ENCODE assay signal across 8 cellular contexts in genomic region chr12:4274396-4274959, GRCh38. TPM values are rescaled to one million over a fixed set of nuclear protein-coding genes. Genes with fewer than 3 reads are reported as not detected.
DNase-seq lines count a peak whose midpoint lies in the region; ATAC-seq and TF ChIP-seq lines count a peak whose summit lies in the region.

No MANE protein-coding gene starts in this region.

- DNase-seq in H7: peak; percentile 70
- peak; percentile 74 for DNase-seq in activated CD8-positive, alpha-beta memory T cell treated with anti-CD3 and anti-CD28 coated beads, Interleukin-2, amount 50 U/mL, for 48 hours
- no peak for DNase-seq in fibroblast of mammary gland (ENCODE audit: low read depth)
- no peak for DNase-seq in trophoblast cell
- no peak for DNase-seq in SW 1271 (lab: John Stamatoyannopoulos, UW)
- DNase-seq in NCI-H1436 (lab: John Stamatoyannopoulos, UW): no peak
- DNase-seq in NCI-H1417 treated with DMSO at 0.1 percent for 48 hours (lab: John Stamatoyannopoulos, UW): no peak

- H2AK5ac ChIP-seq in trophoblast cell (ENCODE audit: low read length): no peak overlapping the region

- ATAC-seq in HG02852 (IDR thresholded peaks at IDR 0.05; ENCODE audit: unreplicated experiment): no peak

- no peak overlapping the region for H3K27ac ChIP-seq in trophoblast cell (ENCODE audit: low read depth, low read length)

- peak overlapping the region; percentile 99 for H3K4me3 ChIP-seq in H7 (ENCODE audit: insufficient read depth, low read depth, low read length)
- peak overlapping the region; percentile 66 for H3K4me3 ChIP-seq in fibroblast of mammary gland (ENCODE audit: control insufficient read depth, low read depth, low read length)
- H3K4me3 ChIP-seq in trophoblast cell (ENCODE audit: low read depth, low read length): peak overlapping the region; percentile 96

- H3K36me3 ChIP-seq in H7 (replicated peaks; ENCODE audit: control insufficient read depth, insufficient read depth, low read length) (peaks cover 27% of the 10 kb centered on the region), trophoblast cell (ENCODE audit: control insufficient read depth in 1 of 2, insufficient read depth in 2 of 2, low read length in 2 of 2) (peaks cover 16 to 26% of the 10 kb centered on the region in 2 experiments)

- H2BK12ac ChIP-seq in trophoblast cell (ENCODE audit: low read length): peak overlapping the region; percentile 7

- peak overlapping the region; percentile 69 for H4K91ac ChIP-seq in trophoblast cell (ENCODE audit: low read depth, low read length)

- H3K23ac ChIP-seq in trophoblast cell (ENCODE audit: low read length): no peak overlapping the region

- H3K4me2 ChIP-seq in trophoblast cell (ENCODE audit: low read length): peak overlapping the region; percentile 94

- H3K4me1 ChIP-seq in trophoblast cell (ENCODE audit: control insufficient read depth in 1 of 2, insufficient read depth in 2 of 2, low read length in 2 of 2): peaks cover 24 to 45% of the 10 kb centered on the region in 2 experiments

- peak overlapping the region; percentile 59 for H3K4ac ChIP-seq in trophoblast cell (ENCODE audit: low read depth, low read length)

- peaks cover 41% of the 10 kb centered on the region for H3K79me1 ChIP-seq in trophoblast cell (ENCODE audit: low read length)

- H3K18ac ChIP-seq in trophoblast cell (ENCODE audit: low read length): peak overlapping the region; percentile 60

- peaks cover 1% of the 10 kb centered on the region for H3K9me3 ChIP-seq in trophoblast cell (ENCODE audit: insufficient read depth, low read depth, low read length)

- peak overlapping the region; percentile 48 for H2BK120ac ChIP-seq in trophoblast cell (ENCODE audit: insufficient read depth, low read length, poor library complexity)

- no CpG with 5 or more reads among the region's 39 CpGs for WGBS in trophoblast cell (ENCODE audit: extremely low coverage, insufficient coverage, insufficient read length)

- peak overlapping the region; percentile 90 for H3K14ac ChIP-seq in trophoblast cell (ENCODE audit: low read length)

- H3K9ac ChIP-seq in trophoblast cell (ENCODE audit: low read length): peak overlapping the region; percentile 83

- H2BK5ac ChIP-seq in trophoblast cell (ENCODE audit: low read depth, low read length, poor library complexity): peak overlapping the region; percentile 42

- H3K27me3 ChIP-seq in H7 (ENCODE audit: control insufficient read depth, insufficient read depth, low read length) (peaks cover 17% of the 10 kb centered on the region), trophoblast cell (ENCODE audit: insufficient read depth, low read length) (peaks cover 21% of the 10 kb centered on the region)

- no peak for TF ChIP-seq CTCF in fibroblast of mammary gland (conservative IDR thresholded peaks at IDR 0.05; ENCODE audit: control insufficient read depth, insufficient read depth, low read depth, low read length)

- H2AFZ ChIP-seq in trophoblast cell (ENCODE audit: insufficient read depth, low read length, poor library complexity): no peak overlapping the region

- peak overlapping the region; percentile 10 for H4K8ac ChIP-seq in trophoblast cell (ENCODE audit: low read depth, low read length)

- peaks cover 15% of the 10 kb centered on the region for H3K79me2 ChIP-seq in trophoblast cell (ENCODE audit: control insufficient read depth, insufficient read depth, low read length, poor library complexity)

- H4K12ac ChIP-seq in trophoblast cell (ENCODE audit: low read depth, low read length): peak overlapping the region; percentile 1

RNA-seq across cellular contexts. Expression of gene CCND2, which starts 0.9 kb away (rescaled TPM):
- total RNA-seq in H7 (2014; rRNA removed; shearing (Covaris generic)): 136 and 201 TPM in 2 replicates
- polyA plus RNA-seq in trophoblast cell (2013): 133 TPM in 2 replicates

RNA-seq across cellular contexts. Expression of gene TIGAR, which starts 46.5 kb away (rescaled TPM):
- 2.6 and 3.4 TPM in 2 replicates for total RNA-seq in H7 (2014; rRNA removed; shearing (Covaris generic))
- polyA plus RNA-seq in trophoblast cell (2013): 22.8 and 24.9 TPM in 2 replicates

Comparison
In these comparisons a context has a peak if more than half of its experiments do, and no peak if none do; other contexts are left out.
1. DNase-seq: peak in H7 (single experiment) and activated CD8-positive, alpha-beta memory T cell treated with anti-CD3 and anti-CD28 coated beads, Interleukin-2, amount 50 U/mL, for 48 hours (single experiment); none in fibroblast of mammary gland (single experiment), trophoblast cell (0 of 2), SW 1271 (0 of 2), NCI-H1436 (single experiment) and NCI-H1417 treated with DMSO at 0.1 percent for 48 hours (single experiment).
2. Peak in every context shown above with its lines, with median percentiles within 50 percentile points of each other: H3K4me3 ChIP-seq.